Comparison of ENCODE assay signal across 21 cellular contexts in the genomic region with DNA sequence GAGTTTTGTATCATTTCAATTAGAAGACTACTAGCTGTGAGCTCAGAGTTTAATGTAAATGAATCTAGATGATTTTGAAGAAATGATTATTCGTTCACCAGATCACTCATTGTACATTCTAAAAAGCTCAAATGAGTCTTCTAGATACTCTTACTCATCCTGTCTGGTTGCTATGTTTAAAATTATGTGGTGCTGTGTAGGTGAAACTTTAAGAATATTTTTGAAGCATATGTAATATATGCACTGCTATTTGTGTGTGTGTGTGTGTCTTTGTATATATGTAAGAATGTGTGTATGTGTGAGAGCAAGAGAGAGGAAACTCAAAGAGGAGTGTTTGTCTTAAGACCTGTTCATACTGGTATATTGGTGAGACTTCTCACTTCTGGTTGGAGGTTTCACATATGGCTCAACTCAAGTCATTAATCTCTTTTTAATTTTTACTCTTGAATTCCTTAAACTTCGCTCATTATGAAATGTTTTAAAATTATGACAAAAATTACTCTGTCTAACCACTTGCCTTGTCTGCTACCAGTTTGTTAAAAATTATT. TPM values are rescaled to one million over a fixed set of nuclear protein-coding genes. Genes with fewer than 3 reads are reported as not detected.
DNase-seq lines count a peak whose midpoint lies in the region; ATAC-seq, FAIRE-seq and TF ChIP-seq lines count a peak whose summit lies in the region.
"Had no signal": no experiment of that assay in that cellular context is flagged by ENCODE, and none has a peak within 500 bp of the region (broad histone marks: within the 10 kb centered on the region; RNA-seq: fewer than 3 reads in every experiment).

No MANE protein-coding gene starts in this region.

- no peaks in the 10 kb centered on the region for H3K27me3 Mint-ChIP-seq in activated T-cell treated with anti-CD3 and anti-CD28 coated beads, Interleukin-2, amount 50 U/mL, for 24 hours
- H3K27me3 Mint-ChIP-seq in astrocyte (ENCODE audit: low read depth, unreplicated experiment): no peaks in the 10 kb centered on the region
- H3K27me3 Mint-ChIP-seq in immature natural killer cell (ENCODE audit: low read depth in 3 of 3): no peaks in the 10 kb centered on the region
- H3K27me3 Mint-ChIP-seq: CD4-positive, alpha-beta T cell had no signal

- H3K27ac ChIP-seq in astrocyte (ENCODE audit: low read depth, low read length) (no peak overlapping the region), PC-9 (no peak overlapping the region)

- TF ChIP-seq CTCF in astrocyte (IDR thresholded peaks at IDR 0.05; ENCODE audit: insufficient read depth, low read depth, low read length) (no peak), PC-9 (conservative IDR thresholded peaks at IDR 0.05) (no peak)

- BruUV-seq in PC-9 (replicated peaks; lab: Mats Ljungman, UMichigan): no TSS peak

- peak; percentile 83 for ATAC-seq in GM18867 (IDR thresholded peaks at IDR 0.05; ENCODE audit: unreplicated experiment)
- no peak for ATAC-seq in HG03095 (IDR thresholded peaks at IDR 0.05; ENCODE audit: unreplicated experiment)

- H3K4me3 Mint-ChIP-seq in activated T-cell treated with anti-CD3 and anti-CD28 coated beads, Interleukin-2, amount 50 U/mL, for 24 hours: no peak overlapping the region
- H3K4me3 Mint-ChIP-seq in astrocyte (ENCODE audit: unreplicated experiment) (no peak overlapping the region), immature natural killer cell (peak overlapping the region in 2 of 5 donors; percentile 17 to 51)
- H3K4me3 Mint-ChIP-seq: CD4-positive, alpha-beta T cell had no signal

- H2AFZ ChIP-seq in astrocyte (ENCODE audit: low read depth, low read length) (no peak overlapping the region), PC-9 (no peak overlapping the region)

- H4K20me1 ChIP-seq in astrocyte (ENCODE audit: insufficient read depth, low read length) (no peaks in the 10 kb centered on the region), PC-9 (ENCODE audit: insufficient read depth) (no peaks in the 10 kb centered on the region)

- H3K9me3 Mint-ChIP-seq in activated T-cell treated with anti-CD3 and anti-CD28 coated beads, Interleukin-2, amount 50 U/mL, for 24 hours: no peaks in the 10 kb centered on the region
- H3K9me3 Mint-ChIP-seq in astrocyte (ENCODE audit: unreplicated experiment) (no peaks in the 10 kb centered on the region), immature natural killer cell (peaks cover 0 to 2% (median 0%) of the 10 kb centered on the region in 6 donors)
- H3K9me3 Mint-ChIP-seq: CD4-positive, alpha-beta T cell had no signal

- H3K4me1 ChIP-seq in astrocyte (ENCODE audit: insufficient read depth, low read length) (no peaks in the 10 kb centered on the region), PC-9 (replicated peaks; ENCODE audit: insufficient read depth) (peaks cover 18% of the 10 kb centered on the region)
- H3K4me1 ChIP-seq: Caco-2 had no signal

- no peaks in the 10 kb centered on the region for H3K9me2 ChIP-seq in PC-9 (ENCODE audit: insufficient read depth)

- H3K27me3 ChIP-seq in astrocyte (ENCODE audit: insufficient read depth, low read length): no peaks in the 10 kb centered on the region
- no peaks in the 10 kb centered on the region for H3K27me3 ChIP-seq in PC-9 (ENCODE audit: insufficient read depth, low read depth)

- H3K9ac ChIP-seq in astrocyte (ENCODE audit: low read length): no peak overlapping the region

- H3K4me2 ChIP-seq in astrocyte (ENCODE audit: low read length): no peak overlapping the region
- H3K4me2 ChIP-seq in PC-9: no peak overlapping the region

- DNase-seq in activated T-cell treated with anti-CD3 and anti-CD28 coated beads, Interleukin-2, amount 50 U/mL, for 24 hours: no peak
- DNase-seq in activated T-cell treated with anti-CD3 and anti-CD28 coated beads for 4 hours: no peak
- no peak for DNase-seq in astrocyte (ENCODE audit: low read depth)
- no peak for DNase-seq in immature natural killer cell
- DNase-seq in PC-9: no peak
- DNase-seq: Caco-2; CD4-positive, alpha-beta T cell; NCI-H1092 treated with DMSO at 0.1 percent for 48 hours; NCI-H146; NCI-H2029 treated with DMSO at 0.1 percent for 48 hours; NCI-H446 treated with DMSO at 0.1 percent for 48 hours; NCI-H69; SHP77 had no signal

- H3K4me1 Mint-ChIP-seq in activated T-cell treated with anti-CD3 and anti-CD28 coated beads, Interleukin-2, amount 50 U/mL, for 24 hours (ENCODE audit: low read depth): peaks cover 17% of the 10 kb centered on the region
- H3K4me1 Mint-ChIP-seq in astrocyte (ENCODE audit: low read depth, unreplicated experiment) (peaks cover 23% of the 10 kb centered on the region), immature natural killer cell (peaks cover 12 to 18% of the 10 kb centered on the region in 2 donors)

- no peaks in the 10 kb centered on the region for H3F3A ChIP-seq in PC-9 (ENCODE audit: insufficient read depth, low read depth)

- peaks cover 1% of the 10 kb centered on the region for H3K36me3 Mint-ChIP-seq in activated T-cell treated with anti-CD3 and anti-CD28 coated beads, Interleukin-2, amount 50 U/mL, for 24 hours (ENCODE audit: low read depth)
- H3K36me3 Mint-ChIP-seq in astrocyte (ENCODE audit: low read depth, unreplicated experiment): peaks cover 4% of the 10 kb centered on the region
- peaks cover 0 to 6% (median 6%) of the 10 kb centered on the region in 3 donors for H3K36me3 Mint-ChIP-seq in immature natural killer cell

- peak overlapping the region; percentile 91 for H3K27ac Mint-ChIP-seq in activated T-cell treated with anti-CD3 and anti-CD28 coated beads, Interleukin-2, amount 50 U/mL, for 24 hours
- no peak overlapping the region for H3K27ac Mint-ChIP-seq in astrocyte (ENCODE audit: unreplicated experiment)
- H3K27ac Mint-ChIP-seq in immature natural killer cell: peak overlapping the region in 4 of 6 donors; percentile 1 to 57 (median 20)
- H3K27ac Mint-ChIP-seq: CD4-positive, alpha-beta T cell had no signal

- intact Hi-C loops in PC-9 (cut with micrococcal nuclease; ENCODE audit: unreplicated experiment): loop anchor here (10.0 kb wide), 1 partner anchor 767 kb away; no protein-coding TSS in a partner anchor

- no peaks in the 10 kb centered on the region for H3K36me3 ChIP-seq in astrocyte (ENCODE audit: insufficient read depth, low read length)
- H3K36me3 ChIP-seq in PC-9 (ENCODE audit: low read depth): no peaks in the 10 kb centered on the region

- CTCF ChIA-PET in PC-9 (lab: Charles Lee): no interaction called here

- H3K79me2 ChIP-seq in astrocyte (ENCODE audit: insufficient read depth, low read length): no peaks in the 10 kb centered on the region
- no peaks in the 10 kb centered on the region for H3K79me2 ChIP-seq in PC-9 (ENCODE audit: low read depth)

- H3K4me3 ChIP-seq in astrocyte (ENCODE audit: insufficient read depth, low read depth, low read length) (no peak overlapping the region), PC-9 (no peak overlapping the region)

- POLR2A ChIA-PET in PC-9 (lab: Charles Lee; ENCODE audit: unreplicated experiment): no interaction called here

- no peaks in the 10 kb centered on the region for H3K9me3 ChIP-seq in astrocyte (ENCODE audit: insufficient read depth, low read depth, low read length)
- no peaks in the 10 kb centered on the region for H3K9me3 ChIP-seq in PC-9 (ENCODE audit: insufficient read depth, low read depth)
- H3K9me3 ChIP-seq: Caco-2 had no signal

- peak; percentile 20 for FAIRE-seq in astrocyte (lab: Jason Lieb, UNC)
- FAIRE-seq: A204.1, GM19239, H1 had no signal

RNA-seq across cellular contexts. Expression of a gene that starts 8.6 kb away (rescaled TPM):
- total RNA-seq in astrocyte: not detected in 2 replicates
- polyA plus RNA-seq in immature natural killer cell: not detected
- total RNA-seq in PC-9 (2021): not detected in 2 replicates
- total RNA-seq: CD4-positive, alpha-beta T cell; H1; OCI-LY7; RPMI7951 had no signal
- polyA plus RNA-seq: BJ, H1 had no signal

RNA-seq across cellular contexts. Expression of a gene that starts 32.0 kb away (rescaled TPM):
- total RNA-seq in astrocyte: 17.8 and 19.5 TPM in 2 replicates
- 10 to 100 TPM; 77.1 to 90.0 (median 83.4) TPM for polyA plus RNA-seq in immature natural killer cell
- 21.3 and 26.5 TPM in 2 replicates for total RNA-seq in PC-9 (2021)
